12 cellular contexts compared by ENCODE assay signal in the genomic region with DNA sequence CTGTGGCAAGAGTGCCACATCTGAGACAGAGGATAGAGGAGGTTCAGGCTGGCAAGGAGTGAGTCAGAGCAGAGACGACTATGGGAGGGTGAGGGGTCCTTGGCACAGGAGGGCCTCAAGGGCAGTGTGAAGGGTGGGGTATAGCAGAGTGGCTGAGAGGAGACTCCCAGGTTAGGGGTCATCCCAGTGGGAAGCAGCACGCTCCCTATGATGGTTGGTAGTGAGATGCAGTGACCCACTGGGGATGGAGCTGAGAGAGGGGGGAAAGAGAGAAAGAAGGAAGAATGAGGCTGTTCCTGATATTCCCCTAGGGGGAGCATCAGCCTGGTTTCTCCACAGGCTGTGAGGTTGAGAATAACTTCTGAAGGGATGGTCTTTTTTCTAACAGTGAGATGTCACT.
DNase-seq lines count a peak whose midpoint lies in the region; ATAC-seq, FAIRE-seq and TF ChIP-seq lines count a peak whose summit lies in the region.
"Had no signal": no experiment of that assay in that cellular context is flagged by ENCODE, and none has a peak within 500 bp of the region (broad histone marks: within the 10 kb centered on the region; RNA-seq: fewer than 3 reads in every experiment).

No MANE protein-coding gene starts in this region.

- H3F3A ChIP-seq in OCI-LY1 (ENCODE audit: insufficient read depth, low read length): no peaks in the 10 kb centered on the region

- DNase-seq in activated naive CD4-positive, alpha-beta T cell treated with anti-CD3 and anti-CD28 coated beads, Interleukin-2, amount 50 U/mL, for 72 hours (ENCODE audit: low spot score in 2 of 2): no peak
- no peak for DNase-seq in activated naive CD4-positive, alpha-beta T cell treated with anti-CD3 and anti-CD28 coated beads, Interleukin-2, amount 50 U/mL, for 16 hours
- no peak for DNase-seq in foreskin keratinocyte
- peak in 15 of 49 donors; percentile 13 to 67 (median 30) for DNase-seq in substantia nigra (lab: John Stamatoyannopoulos, UW)
- no peak for DNase-seq in NCI-H2107 (lab: John Stamatoyannopoulos, UW)
- DNase-seq in D721Med (ENCODE audit: insufficient read length, low spot score): no peak
- DNase-seq: activated T-cell treated with anti-CD3 and anti-CD28 coated beads, Interleukin-2, amount 50 U/mL, for 72 hours; naive thymus-derived CD8-positive, alpha-beta T cell had no signal

- H3K9me3 ChIP-seq in OCI-LY1 (ENCODE audit: low read length): no peaks in the 10 kb centered on the region
- H3K9me3 ChIP-seq: Caco-2 had no signal

- no peak overlapping the region for H2AFZ ChIP-seq in OCI-LY1 (ENCODE audit: low read length)

- no peaks in the 10 kb centered on the region for H3K9me2 ChIP-seq in OCI-LY1 (ENCODE audit: low read depth, low read length)

- peaks cover 0 to 16% of the 10 kb centered on the region in 2 donors for H3K36me3 Mint-ChIP-seq in activated naive CD4-positive, alpha-beta T cell treated with anti-CD3 and anti-CD28 coated beads, Interleukin-2, amount 50 U/mL, for 72 hours

- H3K27ac Mint-ChIP-seq in activated naive CD4-positive, alpha-beta T cell treated with anti-CD3 and anti-CD28 coated beads, Interleukin-2, amount 50 U/mL, for 72 hours: no peak overlapping the region
- H3K27ac Mint-ChIP-seq: naive thymus-derived CD8-positive, alpha-beta T cell had no signal

- peaks cover 51% of the 10 kb centered on the region for H3K4me1 ChIP-seq in OCI-LY1 (ENCODE audit: insufficient read depth, low read length, severe bottlenecking)
- no peaks in the 10 kb centered on the region for H3K4me1 ChIP-seq in foreskin keratinocyte
- H3K4me1 ChIP-seq: Caco-2 had no signal

- no peak for FAIRE-seq in D721Med (lab: Jason Lieb, UNC)

- no peaks in the 10 kb centered on the region for H3K79me2 ChIP-seq in OCI-LY1 (ENCODE audit: insufficient read depth, low read length)

- H3K4me2 ChIP-seq in OCI-LY1 (ENCODE audit: low read length): no peak overlapping the region; the same call in 1 of the 2 replicates

- no peaks in the 10 kb centered on the region for H4K20me1 ChIP-seq in OCI-LY1 (ENCODE audit: insufficient read depth, low read length)

- H3K9me3 Mint-ChIP-seq in activated naive CD4-positive, alpha-beta T cell treated with anti-CD3 and anti-CD28 coated beads, Interleukin-2, amount 50 U/mL, for 72 hours: no peaks in the 10 kb centered on the region
- H3K9me3 Mint-ChIP-seq: activated T-cell treated with anti-CD3 and anti-CD28 coated beads, Interleukin-2, amount 50 U/mL, for 72 hours; naive thymus-derived CD8-positive, alpha-beta T cell had no signal

- ATAC-seq in activated naive CD4-positive, alpha-beta T cell treated with anti-CD3 and anti-CD28 coated beads, Interleukin-2, amount 50 U/mL, for 72 hours: peak; percentile 13 to 26
- ATAC-seq in foreskin keratinocyte: peak; percentile 66
- no peak for ATAC-seq in GM21528 (IDR thresholded peaks at IDR 0.05; ENCODE audit: low FRiP score, unreplicated experiment)
- ATAC-seq: esophagus mucosa; naive thymus-derived CD8-positive, alpha-beta T cell had no signal

- no peak overlapping the region; the same call in 1 of the 2 replicates for H3K9ac ChIP-seq in OCI-LY1 (ENCODE audit: low read length)

- H3K27me3 ChIP-seq in OCI-LY1 (ENCODE audit: insufficient read depth, low read length): no peaks in the 10 kb centered on the region
- no peaks in the 10 kb centered on the region for H3K27me3 ChIP-seq in foreskin keratinocyte

- H3K4me3 ChIP-seq in OCI-LY1 (ENCODE audit: low read depth, low read length, poor library complexity, severe bottlenecking): no peak overlapping the region

- H3K36me3 ChIP-seq in OCI-LY1 (ENCODE audit: insufficient read depth, low read length): no peaks in the 10 kb centered on the region

- peak; percentile 52 for TF ChIP-seq CTCF in OCI-LY1 (IDR thresholded peaks at IDR 0.05; ENCODE audit: low read length)
- TF ChIP-seq CTCF in foreskin keratinocyte (conservative IDR thresholded peaks at IDR 0.05): peak; percentile 53
- no peak for TF ChIP-seq CTCF in D721Med (IDR thresholded peaks at IDR 0.05; ENCODE audit: insufficient read depth, missing control alignments)

- peak overlapping the region; percentile 92 for H3K27ac ChIP-seq in OCI-LY1 (ENCODE audit: low read depth, low read length, poor library complexity, severe bottlenecking)
- no peak overlapping the region for H3K27ac ChIP-seq in foreskin keratinocyte
- H3K27ac ChIP-seq in substantia nigra (ENCODE audit: low read depth, low read length, poor library complexity, severe bottlenecking): peak overlapping the region; percentile 56
